In the genomic region with DNA sequence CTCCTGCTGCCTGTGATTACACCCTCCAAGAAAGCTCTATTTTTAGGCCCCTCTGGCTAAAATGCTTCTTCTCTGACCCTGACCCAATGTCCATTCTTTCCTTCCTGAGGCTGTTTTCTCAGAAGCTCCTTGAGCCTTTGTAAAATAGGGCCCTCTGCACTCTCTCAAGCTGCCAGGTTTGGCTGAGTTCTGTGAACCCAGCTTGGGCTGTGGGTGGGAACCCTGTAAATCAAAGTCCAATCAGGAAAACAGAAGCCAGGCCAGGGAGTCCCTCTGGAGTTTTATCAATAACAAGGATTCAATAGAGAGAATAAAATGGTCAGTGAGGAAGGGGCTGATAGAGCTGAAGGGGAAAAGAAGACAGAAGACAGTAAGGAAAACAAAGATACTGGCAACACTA, we compare ENCODE assay signal across 20 cellular contexts. TPM values are rescaled to one million over a fixed set of nuclear protein-coding genes. Genes with fewer than 3 reads are reported as not detected.
DNase-seq lines count a peak whose midpoint lies in the region; ATAC-seq and TF ChIP-seq lines count a peak whose summit lies in the region.
"Had no signal": no experiment of that assay in that cellular context is flagged by ENCODE, and none has a peak within 500 bp of the region (broad histone marks: within the 10 kb centered on the region; RNA-seq: fewer than 3 reads in every experiment).

No MANE protein-coding gene starts in this region.

- H4K20me1 ChIP-seq in MM.1S (ENCODE audit: insufficient read depth, low read length): no peaks in the 10 kb centered on the region
- H4K20me1 ChIP-seq: BLaER1 treated with 17β-estradiol and CSF1 and Interleukin-3, amounts not matched to agents 10 nM and 100 nM had no signal

- no peak overlapping the region for H3K4me3 Mint-ChIP-seq in activated naive CD4-positive, alpha-beta T cell treated with anti-CD3 and anti-CD28 coated beads, Interleukin-2, amount 10 ng/mL, durations not matched to agents 7 days and 5 days
- H3K4me3 Mint-ChIP-seq: CD4-positive, alpha-beta T cell had no signal

- H3K4me1 ChIP-seq in mucosa of descending colon (ENCODE audit: low read depth) (peaks cover 7% of the 10 kb centered on the region), prostate gland (replicated peaks) (peaks cover 6% of the 10 kb centered on the region), stomach (peaks cover 0 to 51% (median 9%) of the 10 kb centered on the region in 4 donors), MM.1S (ENCODE audit: low read length) (no peaks in the 10 kb centered on the region)

- H3K4me3 ChIP-seq in mucosa of descending colon (no peak overlapping the region), prostate gland (no peak overlapping the region), stomach (no peak overlapping the region), MM.1S (ENCODE audit: low read length) (no peak overlapping the region)
- H3K4me3 ChIP-seq: BLaER1 treated with 17β-estradiol and CSF1 and Interleukin-3, amounts not matched to agents 10 nM and 100 nM; K562 had no signal

- H3F3A ChIP-seq in MM.1S (ENCODE audit: insufficient read depth, low read length): no peaks in the 10 kb centered on the region

- CTCF ChIA-PET in activated naive CD4-positive, alpha-beta T cell treated with anti-CD3 and anti-CD28 coated beads, Interleukin-2, amount 10 ng/mL, durations not matched to agents 7 days and 5 days (lab: Charles Lee): no interaction called here

- H2AFZ ChIP-seq in MM.1S (ENCODE audit: low read length): no peak overlapping the region

- no peak overlapping the region for H3K9ac ChIP-seq in MM.1S (ENCODE audit: low read length)
- H3K9ac ChIP-seq: BLaER1 treated with 17β-estradiol and CSF1 and Interleukin-3, amounts not matched to agents 10 nM and 100 nM had no signal

- intact Hi-C loops in mucosa of descending colon (cut with DNase I, micrococcal nuclease): no loop called here
- intact Hi-C loops in prostate gland (cut with DNase I): no loop called here
- intact Hi-C loops in stomach (cut with DNase I; ENCODE audit: low total_unique reads): no loop called here

- H3K36me3 ChIP-seq in mucosa of descending colon (ENCODE audit: low read depth) (no peaks in the 10 kb centered on the region), prostate gland (no peaks in the 10 kb centered on the region), stomach (no peaks in the 10 kb centered on the region), MM.1S (replicated peaks; ENCODE audit: insufficient read depth, low read length) (no peaks in the 10 kb centered on the region)
- H3K36me3 ChIP-seq: BLaER1 treated with 17β-estradiol and CSF1 and Interleukin-3, amounts not matched to agents 10 nM and 100 nM had no signal

- H3K27me3 ChIP-seq in prostate gland (replicated peaks; ENCODE audit: insufficient read depth): no peaks in the 10 kb centered on the region
- H3K27me3 ChIP-seq in stomach: no peaks in the 10 kb centered on the region
- no peaks in the 10 kb centered on the region for H3K27me3 ChIP-seq in MM.1S (replicated peaks; ENCODE audit: insufficient read depth, low read length)
- H3K27me3 ChIP-seq: BLaER1 treated with 17β-estradiol and CSF1 and Interleukin-3, amounts not matched to agents 10 nM and 100 nM had no signal

- H3K9me3 ChIP-seq in mucosa of descending colon (no peaks in the 10 kb centered on the region), prostate gland (no peaks in the 10 kb centered on the region), stomach (no peaks in the 10 kb centered on the region), MM.1S (replicated peaks; ENCODE audit: insufficient read depth, low read length) (no peaks in the 10 kb centered on the region)
- H3K9me3 ChIP-seq: BLaER1 treated with 17β-estradiol and CSF1 and Interleukin-3, amounts not matched to agents 10 nM and 100 nM had no signal

- DNase-seq in dermis blood vessel endothelial cell (peak; percentile 15), mucosa of descending colon (peak in 2 of 3 donors; percentile 42 to 51), prostate gland (ENCODE audit: low spot score) (no peak), stomach (no peak), pons (ENCODE audit: low spot score) (no peak), MM.1S (no peak)
- DNase-seq in activated naive CD4-positive, alpha-beta T cell treated with anti-CD3 and anti-CD28 coated beads, Interleukin-2, amount 10 ng/mL, durations not matched to agents 7 days and 5 days: no peak
- DNase-seq: AML-193; CD4-positive, alpha-beta T cell; H7; Kasumi-1; MV-4-11; NCI-H1105; NCI-H1436 treated with DMSO at 0.1 percent for 48 hours; NCI-H187 treated with DMSO at 0.1 percent for 48 hours; NCI-H524; NCI-H774 had no signal

- peaks cover 8% of the 10 kb centered on the region for H3K4me1 Mint-ChIP-seq in activated naive CD4-positive, alpha-beta T cell treated with anti-CD3 and anti-CD28 coated beads, Interleukin-2, amount 10 ng/mL, durations not matched to agents 7 days and 5 days

- TF ChIP-seq POLR2A in prostate gland (IDR thresholded peaks at IDR 0.05) (no peak), stomach (IDR thresholded peaks at IDR 0.05) (no peak)

- no peaks in the 10 kb centered on the region for H3K9me2 ChIP-seq in MM.1S (replicated peaks; ENCODE audit: insufficient read depth, low read length)

- H3K27me3 Mint-ChIP-seq in activated naive CD4-positive, alpha-beta T cell treated with anti-CD3 and anti-CD28 coated beads, Interleukin-2, amount 10 ng/mL, durations not matched to agents 7 days and 5 days: peaks cover 26% of the 10 kb centered on the region
- H3K27me3 Mint-ChIP-seq: CD4-positive, alpha-beta T cell had no signal

- no peak overlapping the region for H3K27ac Mint-ChIP-seq in activated naive CD4-positive, alpha-beta T cell treated with anti-CD3 and anti-CD28 coated beads, Interleukin-2, amount 10 ng/mL, durations not matched to agents 7 days and 5 days
- H3K27ac Mint-ChIP-seq: CD4-positive, alpha-beta T cell had no signal

- no peaks in the 10 kb centered on the region for H3K36me3 Mint-ChIP-seq in activated naive CD4-positive, alpha-beta T cell treated with anti-CD3 and anti-CD28 coated beads, Interleukin-2, amount 10 ng/mL, durations not matched to agents 7 days and 5 days

- no peaks in the 10 kb centered on the region for H3K9me3 Mint-ChIP-seq in activated naive CD4-positive, alpha-beta T cell treated with anti-CD3 and anti-CD28 coated beads, Interleukin-2, amount 10 ng/mL, durations not matched to agents 7 days and 5 days
- H3K9me3 Mint-ChIP-seq: CD4-positive, alpha-beta T cell had no signal

- H3K27ac ChIP-seq in prostate gland (peak overlapping the region; percentile 6 to 25), stomach (peak overlapping the region in 4 of 5 donors; percentile 16 to 79 (median 38)), MM.1S (ENCODE audit: low read length) (no peak overlapping the region)
- H3K27ac ChIP-seq: BLaER1 treated with 17β-estradiol and CSF1 and Interleukin-3, amounts not matched to agents 10 nM and 100 nM had no signal

- H3K4me2 ChIP-seq in MM.1S (ENCODE audit: low read depth, low read length): no peak overlapping the region
- H3K4me2 ChIP-seq: BLaER1 treated with 17β-estradiol and CSF1 and Interleukin-3, amounts not matched to agents 10 nM and 100 nM had no signal

- H3K79me2 ChIP-seq in MM.1S (ENCODE audit: low read length): no peaks in the 10 kb centered on the region

- TF ChIP-seq CTCF in mucosa of descending colon (IDR thresholded peaks at IDR 0.05): no peak
- no peak for TF ChIP-seq CTCF in prostate gland (IDR thresholded peaks at IDR 0.05)
- no peak for TF ChIP-seq CTCF in stomach (IDR thresholded peaks at IDR 0.05)
- no peak for TF ChIP-seq CTCF in MM.1S (IDR thresholded peaks at IDR 0.05; ENCODE audit: low read length)

- peak; percentile 84 for ATAC-seq in mucosa of descending colon
- no peak for ATAC-seq in HG02610 (IDR thresholded peaks at IDR 0.05; ENCODE audit: unreplicated experiment)
- ATAC-seq: K562 had no signal

- no peak for TF ChIP-seq EP300 in stomach (IDR thresholded peaks at IDR 0.05)

RNA-seq across cellular contexts. Expression of gene ERCC6L2, which starts 43.7 kb away (rescaled TPM):
- 70.1 and 77.0 TPM in 2 replicates for total RNA-seq in dermis blood vessel endothelial cell
- 10 to 100 TPM; 32.4 to 69.4 (median 51.4) TPM for total RNA-seq in mucosa of descending colon
- total RNA-seq in prostate gland: 10 to 100 TPM; 57.7 to 73.4 TPM
- total RNA-seq in stomach: 100 to 1,000 TPM in 2 of 5 donors, 10 to 100 TPM in 3; 17.7 to 218 (median 66.2) TPM
- 1 to 10 TPM; 3.9 to 6.9 (median 5.4) TPM for polyA plus RNA-seq in stomach

Comparison
In these comparisons a context has a peak if more than half of its experiments do, and no peak if none do; other contexts are left out.
1. DNase-seq: peak in dermis blood vessel endothelial cell (single experiment) and mucosa of descending colon (2 of 3); none in prostate gland (single experiment), stomach (single experiment), pons (single experiment), activated naive CD4-positive, alpha-beta T cell treated with anti-CD3 and anti-CD28 coated beads, Interleukin-2, amount 10 ng/mL, durations not matched to agents 7 days and 5 days (single experiment) and MM.1S (single experiment).